Comparison of ENCODE assay signal across 19 cellular contexts in genomic region chr10:103465411-103466179, GRCh38. TPM values are rescaled to one million over a fixed set of nuclear protein-coding genes. Genes with fewer than 3 reads are reported as not detected.
"Had no signal": no experiment of that assay in that cellular context is flagged by ENCODE, and none has a peak within 500 bp of the region (broad histone marks: within the 10 kb centered on the region; RNA-seq: fewer than 3 reads in every experiment).

No MANE protein-coding gene starts in this region.

- H3K36me3 Mint-ChIP-seq: immature natural killer cell had no signal

- ATAC-seq: activated T-helper 17 cell treated with anti-CD3 and anti-CD28 coated beads, Interleukin-2, amount 50 U/mL, for 72 hours; effector memory CD8-positive, alpha-beta T cell had no signal

- H3K4me1 Mint-ChIP-seq: neural crest cell had no signal

- H3K36me3 ChIP-seq: ascending aorta, thoracic aorta had no signal

- H3K27ac ChIP-seq: ascending aorta, thoracic aorta had no signal

- H3K27ac Mint-ChIP-seq: activated T-helper 17 cell treated with anti-CD3 and anti-CD28 coated beads, Interleukin-2, amount 50 U/mL, for 72 hours had no signal

- H3K4me3 Mint-ChIP-seq: activated T-helper 17 cell treated with anti-CD3 and anti-CD28 coated beads, Interleukin-2, amount 50 U/mL, for 72 hours; effector memory CD8-positive, alpha-beta T cell; immature natural killer cell; neural crest cell had no signal

- H3K4me1 ChIP-seq: ascending aorta had no signal

- FAIRE-seq: bronchial epithelial cell had no signal

- H3K9me3 Mint-ChIP-seq: activated T-helper 17 cell treated with anti-CD3 and anti-CD28 coated beads, Interleukin-2, amount 50 U/mL, for 72 hours; effector memory CD8-positive, alpha-beta T cell; immature natural killer cell; neural crest cell had no signal

- H3K27me3 ChIP-seq: ascending aorta had no signal

- H3K9me3 ChIP-seq: ascending aorta, thoracic aorta had no signal

- DNase-seq: activated CD4-positive, alpha-beta T cell treated with anti-CD3 and anti-CD28 coated beads for 1 hour; activated CD4-positive, alpha-beta T cell treated with anti-CD3 and anti-CD28 coated beads, Interleukin-2, amount 50 U/mL, for 4 hours; activated naive CD4-positive, alpha-beta T cell treated with Interleukin-2 at 50 U/mL for 16 hours; dermis blood vessel endothelial cell; effector memory CD8-positive, alpha-beta T cell; foreskin melanocyte; immature natural killer cell; stimulated activated CD4-positive, alpha-beta T cell treated with anti-CD3 and anti-CD28 coated beads, Interleukin-1b, Interleukin-23, amount 100 ng/mL, for 48 hours had no signal

- H3K4me3 ChIP-seq: ascending aorta, thoracic aorta had no signal

RNA-seq across cellular contexts. Expression of gene CALHM1, which starts 6.9 kb away (rescaled TPM):
- total RNA-seq: ascending aorta, bronchial epithelial cell, cerebellum, dermis blood vessel endothelial cell, fibroblast of lung, lower leg skin, neural crest cell, osteocyte, pulmonary artery endothelial cell, thoracic aorta, ureter had no signal
- polyA plus RNA-seq: fibroblast of lung had no signal

RNA-seq across cellular contexts. Expression of gene CALHM2, which starts 13.4 kb away (rescaled TPM):
- total RNA-seq: neural crest cell had no signal

RNA-seq across cellular contexts. Expression of gene CALHM3, which starts 13.4 kb away (rescaled TPM):
- total RNA-seq: activated T-helper 17 cell treated with anti-CD3 and anti-CD28 coated beads, Interleukin-2, amount 50 U/mL, for 72 hours; ascending aorta; bronchial epithelial cell; cerebellum; dermis blood vessel endothelial cell; fibroblast of lung; lower leg skin; neural crest cell; osteocyte; pulmonary artery endothelial cell; thoracic aorta; ureter had no signal
- polyA plus RNA-seq: fibroblast of lung, immature natural killer cell had no signal

RNA-seq across cellular contexts. Expression of gene NEURL1, which starts 27.9 kb away (rescaled TPM):
- total RNA-seq: ascending aorta, dermis blood vessel endothelial cell, fibroblast of lung had no signal
